Comparison of ENCODE assay signal across 16 cellular contexts in the genomic region with DNA sequence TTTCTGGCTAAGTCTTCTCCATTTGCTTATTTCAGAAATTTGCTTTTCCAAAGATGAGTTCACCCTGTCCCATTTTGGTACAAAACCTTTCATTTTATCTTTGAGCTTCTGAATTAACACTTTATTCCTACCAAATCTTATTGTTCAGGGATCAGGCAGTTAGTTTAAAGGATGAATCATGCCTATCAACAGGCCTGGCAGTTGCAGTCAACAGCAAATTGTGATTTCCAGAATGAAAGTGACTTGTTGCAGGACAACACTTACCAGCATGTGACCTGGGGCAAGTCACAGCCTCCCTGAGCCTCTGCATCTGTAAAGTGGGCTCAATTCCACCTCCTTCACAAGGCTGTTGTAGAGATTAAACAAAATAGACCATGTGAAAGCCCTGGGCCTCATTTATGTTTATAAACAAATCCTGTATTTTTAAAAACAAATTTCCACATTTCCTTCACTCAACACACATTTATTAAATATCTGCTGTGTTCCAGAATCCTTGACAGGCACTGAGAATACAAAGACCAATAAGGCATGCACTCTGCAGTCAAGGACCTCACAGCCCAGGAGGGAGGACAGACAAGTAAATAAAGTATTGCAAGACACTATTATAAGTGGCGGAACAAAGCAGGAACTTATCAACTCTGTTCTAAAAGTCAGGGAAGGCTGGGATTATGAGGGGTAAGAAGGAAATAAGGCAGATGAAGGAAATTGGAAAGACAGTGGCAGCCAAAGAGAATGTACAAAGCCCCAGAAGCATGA.
"Had no signal": no experiment of that assay in that cellular context is flagged by ENCODE, and none has a peak within 500 bp of the region (broad histone marks: within the 10 kb centered on the region; RNA-seq: fewer than 3 reads in every experiment).

No MANE protein-coding gene starts in this region.

- H3K9me3 ChIP-seq: gastroesophageal sphincter, neutrophil, right atrium auricular region, tibial artery had no signal

- FAIRE-seq: astrocyte, colon, endothelial cell of umbilical vein, small intestine had no signal

- H3K27ac ChIP-seq: cardiac muscle cell, gastroesophageal sphincter, neutrophil, right atrium auricular region, tibial artery, WERI-Rb-1 had no signal

- H3K36me3 ChIP-seq: cardiac muscle cell, gastroesophageal sphincter, neutrophil, right atrium auricular region, tibial artery, WERI-Rb-1 had no signal

- H3K27me3 ChIP-seq: cardiac muscle cell, gastroesophageal sphincter, neutrophil, right atrium auricular region, tibial artery had no signal

- DNase-seq: activated CD4-positive, alpha-beta T cell treated with anti-CD3 and anti-CD28 coated beads for 36 hours; activated CD8-positive, alpha-beta memory T cell treated with anti-CD3 and anti-CD28 coated beads, Interleukin-2, amount 50 U/mL, for 48 hours; activated CD8-positive, alpha-beta T cell treated with anti-CD3 and anti-CD28 coated beads, Interleukin-2, amount 10 ng/mL, durations not matched to agents 7 days and 5 days; activated naive CD4-positive, alpha-beta T cell; naive thymus-derived CD4-positive, alpha-beta T cell; posterior cingulate gyrus; small intestine; tibial artery; WERI-Rb-1 had no signal

- H3K4me3 ChIP-seq: cardiac muscle cell, gastroesophageal sphincter, right atrium auricular region, tibial artery had no signal

- ATAC-seq: activated CD4-positive, alpha-beta T cell treated with anti-CD3 and anti-CD28 coated beads for 36 hours; activated CD8-positive, alpha-beta T cell treated with anti-CD3 and anti-CD28 coated beads, Interleukin-2, amount 10 ng/mL, durations not matched to agents 7 days and 5 days; gastroesophageal sphincter; naive thymus-derived CD4-positive, alpha-beta T cell had no signal

- H3K4me1 ChIP-seq: gastroesophageal sphincter, right atrium auricular region, tibial artery had no signal
